8 cellular contexts compared by ENCODE assay signal in genomic region chrX:13092455-13092941, GRCh38. TPM values are rescaled to one million over a fixed set of nuclear protein-coding genes. Genes with fewer than 3 reads are reported as not detected.
DNase-seq lines count a peak whose midpoint lies in the region; ATAC-seq and TF ChIP-seq lines count a peak whose summit lies in the region.

No MANE protein-coding gene starts in this region.

- H3F3A ChIP-seq in smooth muscle cell (ENCODE audit: low read depth) = peaks cover 15% of the 10 kb centered on the region

- no peak overlapping the region for H3K4me2 ChIP-seq in smooth muscle cell

- H3K9ac ChIP-seq in smooth muscle cell (ENCODE audit: low read depth) = no peak overlapping the region

- no peaks in the 10 kb centered on the region for H3K27me3 ChIP-seq in smooth muscle cell (ENCODE audit: low read depth)

- no peaks in the 10 kb centered on the region for H3K9me3 ChIP-seq in smooth muscle cell (replicated peaks; ENCODE audit: low read depth)

- H3K4me1 ChIP-seq in smooth muscle cell (ENCODE audit: low read depth) = peaks cover 24% of the 10 kb centered on the region

- peak; percentile 50 for ATAC-seq in HG03025 (IDR thresholded peaks at IDR 0.05; ENCODE audit: low FRiP score, unreplicated experiment)
- ATAC-seq in central memory CD8-positive, alpha-beta T cell (replicated peaks; ENCODE audit: extremely low read depth, poor library complexity, severe bottlenecking) = peak; percentile 81

- H3K9me3 Mint-ChIP-seq in central memory CD8-positive, alpha-beta T cell = no peaks in the 10 kb centered on the region

- DNase-seq in T-helper 22 cell (ENCODE audit: low read depth) (peak; percentile 76), NCI-H2196 treated with DMSO at 0.1 percent for 48 hours (lab: John Stamatoyannopoulos, UW; ENCODE audit: unreplicated experiment) (no peak), RPMI8226 (no peak), smooth muscle cell (lab: John Stamatoyannopoulos, UW; ENCODE audit: unreplicated experiment) (no peak)
- peak; percentile 41 to 81 for DNase-seq in central memory CD8-positive, alpha-beta T cell (ENCODE audit: low spot score in 2 of 2)
- DNase-seq in stimulated activated CD8-positive, alpha-beta memory T cell treated with anti-CD3 and anti-CD28 coated beads, Interleukin-12 subunit alpha, Interleukin-12 subunit beta, amount 100 ng/mL, for 1 hour (ENCODE audit: low read depth) = peak; percentile 47

- H2AFZ ChIP-seq in smooth muscle cell (ENCODE audit: low read depth) = no peak overlapping the region

- no peak overlapping the region for H3K27ac ChIP-seq in smooth muscle cell (ENCODE audit: low read depth)

- H3K27ac Mint-ChIP-seq in central memory CD8-positive, alpha-beta T cell (ENCODE audit: low read depth) = peak overlapping the region; percentile 88

- no peaks in the 10 kb centered on the region for H3K27me3 Mint-ChIP-seq in central memory CD8-positive, alpha-beta T cell

- H3K36me3 Mint-ChIP-seq in central memory CD8-positive, alpha-beta T cell (ENCODE audit: insufficient read depth) = peaks cover 11% of the 10 kb centered on the region

- peaks cover 57% of the 10 kb centered on the region for H3K4me1 Mint-ChIP-seq in central memory CD8-positive, alpha-beta T cell

- H3K36me3 ChIP-seq in smooth muscle cell (ENCODE audit: low read depth) = no peaks in the 10 kb centered on the region

- H3K4me3 Mint-ChIP-seq in central memory CD8-positive, alpha-beta T cell = peak overlapping the region; percentile 71

- no peak for TF ChIP-seq CTCF in smooth muscle cell (IDR thresholded peaks at IDR 0.05; ENCODE audit: borderline replicate concordance, insufficient read depth, poor library complexity, severe bottlenecking)

- H4K20me1 ChIP-seq in smooth muscle cell (ENCODE audit: low read depth) = no peaks in the 10 kb centered on the region

- peak; percentile 15 for TF ChIP-seq POLR2A in GM18526 (IDR thresholded peaks at IDR 0.05; ENCODE audit: extremely low read depth, insufficient read length)

- H3K4me3 ChIP-seq in smooth muscle cell = no peak overlapping the region

- no peaks in the 10 kb centered on the region for H3K79me2 ChIP-seq in smooth muscle cell (ENCODE audit: low read depth)

- 86% methylated on average over 7 of the region's 7 CpGs for WGBS in smooth muscle cell (ENCODE audit: low lambda C conversion rate)

RNA-seq across cellular contexts. Expression of gene FAM9C, which starts 48.1 kb away (rescaled TPM):
- total RNA-seq in smooth muscle cell = not detected in 2 replicates
- not detected in 2 replicates for polyA plus RNA-seq in smooth muscle cell

Comparison
In these comparisons a context has a peak if more than half of its experiments do, and no peak if none do; other contexts are left out.
1. DNase-seq: peak in T-helper 22 cell (single experiment), central memory CD8-positive, alpha-beta T cell (2 of 2) and stimulated activated CD8-positive, alpha-beta memory T cell treated with anti-CD3 and anti-CD28 coated beads, Interleukin-12 subunit alpha, Interleukin-12 subunit beta, amount 100 ng/mL, for 1 hour (single experiment); none in NCI-H2196 treated with DMSO at 0.1 percent for 48 hours (single experiment), RPMI8226 (single experiment) and smooth muscle cell (single experiment).